ENCODE assay signal across 8 cellular contexts in genomic region chr17:55420067-55420775, GRCh38. TPM values are rescaled to one million over a fixed set of nuclear protein-coding genes. Genes with fewer than 3 reads are reported as not detected.
A peak's percentile ranks its signal among the peaks of the same experiment; 100 is the strongest.
DNase-seq lines count a peak whose midpoint lies in the region; ATAC-seq, FAIRE-seq and TF ChIP-seq lines count a peak whose summit lies in the region.

No MANE protein-coding gene starts in this region.

- H3K27me3 ChIP-seq in cardiac muscle cell, result no peaks in the 10 kb centered on the region
- no peaks in the 10 kb centered on the region for H3K27me3 ChIP-seq in pancreas

- H3K4me1 ChIP-seq in cardiac muscle cell (ENCODE audit: low read depth) (peaks cover 26% of the 10 kb centered on the region), pancreas (peaks cover 0 to 7% (median 3%) of the 10 kb centered on the region in 3 donors)

- ATAC-seq in Right ventricle myocardium inferior (no peak), HG03354 (IDR thresholded peaks at IDR 0.05; ENCODE audit: poor library complexity, severe bottlenecking, unreplicated experiment) (peak; percentile 34), pancreas (no peak), GM21825 (IDR thresholded peaks at IDR 0.05; ENCODE audit: unreplicated experiment) (no peak)

- H3K36me3 ChIP-seq in cardiac muscle cell (no peaks in the 10 kb centered on the region), pancreas (no peaks in the 10 kb centered on the region)

- FAIRE-seq in pancreas (lab: Jason Lieb, UNC), result no peak

- DNase-seq in cardiac muscle cell (ENCODE audit: low read depth in 1 of 2, low spot score in 1 of 2) (no peak), Right ventricle myocardium inferior (ENCODE audit: missing footprints) (no peak), epithelial cell of esophagus (ENCODE audit: low read depth) (no peak), pancreas (no peak), dedifferentiated amniotic fluid mesenchymal stem cell (ENCODE audit: extremely low spot score) (no peak)

- peak overlapping the region; percentile 88 for H3K27ac ChIP-seq in cardiac muscle cell
- H3K27ac ChIP-seq in pancreas, result peak overlapping the region in 1 of 4 donors; percentile 70

- H3K9me3 ChIP-seq in cardiac muscle cell (ENCODE audit: low read depth) (no peaks in the 10 kb centered on the region), pancreas (no peaks in the 10 kb centered on the region)

- intact Hi-C loops in Right ventricle myocardium inferior (cut with DNase I) (loop anchor here (5.0 kb wide), 3 partner anchors 133 to 332 kb away; partner anchors contain the start of gene PCTP), pancreas (cut with DNase I) (no loop called here)

- WGBS in pancreas, 2 donors, result 36 to 42% methylated on average over 6 of the region's 6 CpGs

- H3K4me3 ChIP-seq in cardiac muscle cell, result peak overlapping the region; percentile 85
- H3K4me3 ChIP-seq in WI38 (ENCODE audit: low read depth, low read length), result peak overlapping the region; percentile 87
- H3K4me3 ChIP-seq in epithelial cell of esophagus (ENCODE audit: low read length), result peak overlapping the region; percentile 76
- H3K4me3 ChIP-seq in pancreas, result peak overlapping the region; percentile 76 to 95 (median 85)

- TF ChIP-seq CTCF in cardiac muscle cell (IDR thresholded peaks at IDR 0.05; ENCODE audit: low read depth, low read length) (no peak), WI38 (IDR thresholded peaks at IDR 0.05; ENCODE audit: low read depth, low read length) (no peak), epithelial cell of esophagus (IDR thresholded peaks at IDR 0.05; ENCODE audit: insufficient read depth, low read depth, low read length, missing control alignments) (no peak), pancreas (IDR thresholded peaks at IDR 0.05) (no peak)

RNA-seq across cellular contexts. Expression of gene MMD, which starts 1.4 kb away (rescaled TPM):
- total RNA-seq in cardiac muscle cell, result 65.3 and 112 TPM in 2 replicates
- 85.0 and 112 TPM in 2 replicates for polyA plus RNA-seq in cardiac muscle cell
- 15.1 TPM for total RNA-seq in Right ventricle myocardium inferior
- total RNA-seq in pancreas, result 1 to 10 TPM; 1.1 to 7.0 (median 3.3) TPM
- 1 to 10 TPM; 4.4 to 5.1 TPM for polyA plus RNA-seq in pancreas
